Comparison of ENCODE assay signal across 1 cellular context in the genomic region with DNA sequence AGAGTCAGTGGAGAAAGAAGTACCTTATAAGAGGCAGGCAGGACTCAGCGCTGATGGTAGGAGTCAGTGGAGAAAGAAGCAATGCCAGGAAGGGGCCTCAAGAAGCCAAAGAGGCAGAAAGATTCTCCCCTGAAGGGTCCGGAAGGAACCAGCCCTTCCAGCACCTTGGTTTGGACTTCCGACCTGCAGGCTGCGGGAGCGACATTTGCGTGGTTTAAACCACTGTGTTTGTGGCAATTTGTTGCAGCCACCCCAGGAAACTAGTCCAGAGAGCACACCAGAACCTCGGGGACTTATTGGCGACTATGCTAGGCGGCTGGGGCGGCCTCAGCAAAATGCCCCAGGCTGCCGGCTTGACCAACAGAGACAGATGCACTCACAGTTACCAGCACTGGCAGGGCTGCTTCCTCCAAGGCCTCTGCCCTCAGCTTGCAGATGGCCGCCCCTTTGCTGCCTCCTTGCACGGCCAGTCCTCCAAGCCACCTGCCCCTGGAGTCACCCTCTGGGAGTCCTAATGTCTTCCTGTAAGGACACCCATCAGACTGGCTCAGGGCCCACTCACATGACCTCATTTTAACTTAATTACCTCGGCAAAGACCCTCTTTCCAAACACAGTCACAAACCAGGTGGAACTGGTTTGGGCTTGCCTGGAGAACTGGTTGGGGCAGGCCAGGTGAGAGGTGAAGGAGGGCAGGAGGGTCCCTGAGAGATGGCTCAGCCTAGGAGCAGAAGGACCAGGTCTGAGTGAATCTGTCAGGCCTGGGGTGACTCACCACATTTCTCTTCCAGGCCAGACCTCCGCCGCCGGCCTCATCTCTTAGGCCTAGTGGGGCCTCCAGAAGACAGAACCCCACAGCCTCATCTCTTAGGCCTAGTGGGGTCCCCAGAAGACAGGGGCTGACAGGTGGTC.
TF ChIP-seq lines count a peak whose summit lies in the region.

No MANE protein-coding gene starts in this region.

TF ChIP-seq in IMR-90, 13 proteins besides CTCF, POLR2A, EP300 and RAD21:
- TF ChIP-seq CHD1 (IDR thresholded peaks at IDR 0.05; ENCODE audit: low read depth, low read length) (no peak), BHLHE40 (IDR thresholded peaks at IDR 0.05; ENCODE audit: low read depth, low read length) (no peak), NFE2L2 (IDR thresholded peaks at IDR 0.05; ENCODE audit: low read depth, low read length) (no peak), RFX5 (IDR thresholded peaks at IDR 0.05; ENCODE audit: low read depth, low read length) (no peak), ELK1 (IDR thresholded peaks at IDR 0.05; ENCODE audit: borderline replicate concordance, low read depth, low read length) (no peak), CEBPB (IDR thresholded peaks at IDR 0.05; ENCODE audit: low read depth, low read length) (no peak), RCOR1 (IDR thresholded peaks at IDR 0.05; ENCODE audit: insufficient replicate concordance, low read length) (no peak), MAFK (IDR thresholded peaks at IDR 0.05; ENCODE audit: low read depth, low read length) (no peak), SMC3 (IDR thresholded peaks at IDR 0.05; ENCODE audit: low read depth, low read length) (no peak), FOS (IDR thresholded peaks at IDR 0.05; ENCODE audit: low read depth, low read length) (no peak), MAZ (IDR thresholded peaks at IDR 0.05; ENCODE audit: borderline replicate concordance, low read depth, low read length) (no peak), MXI1 (IDR thresholded peaks at IDR 0.05; ENCODE audit: borderline replicate concordance, low read depth, low read length) (no peak)
- TF ChIP-seq, protein P1, sequence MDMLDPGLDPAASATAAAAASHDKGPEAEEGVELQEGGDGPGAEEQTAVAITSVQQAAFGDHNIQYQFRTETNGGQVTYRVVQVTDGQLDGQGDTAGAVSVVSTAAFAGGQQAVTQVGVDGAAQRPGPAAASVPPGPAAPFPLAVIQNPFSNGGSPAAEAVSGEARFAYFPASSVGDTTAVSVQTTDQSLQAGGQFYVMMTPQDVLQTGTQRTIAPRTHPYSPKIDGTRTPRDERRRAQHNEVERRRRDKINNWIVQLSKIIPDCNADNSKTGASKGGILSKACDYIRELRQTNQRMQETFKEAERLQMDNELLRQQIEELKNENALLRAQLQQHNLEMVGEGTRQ (IDR thresholded peaks at IDR 0.05; ENCODE audit: low read depth, low read length), result no peak
